ENCODE assay signal across 9 cellular contexts in the genomic region with DNA sequence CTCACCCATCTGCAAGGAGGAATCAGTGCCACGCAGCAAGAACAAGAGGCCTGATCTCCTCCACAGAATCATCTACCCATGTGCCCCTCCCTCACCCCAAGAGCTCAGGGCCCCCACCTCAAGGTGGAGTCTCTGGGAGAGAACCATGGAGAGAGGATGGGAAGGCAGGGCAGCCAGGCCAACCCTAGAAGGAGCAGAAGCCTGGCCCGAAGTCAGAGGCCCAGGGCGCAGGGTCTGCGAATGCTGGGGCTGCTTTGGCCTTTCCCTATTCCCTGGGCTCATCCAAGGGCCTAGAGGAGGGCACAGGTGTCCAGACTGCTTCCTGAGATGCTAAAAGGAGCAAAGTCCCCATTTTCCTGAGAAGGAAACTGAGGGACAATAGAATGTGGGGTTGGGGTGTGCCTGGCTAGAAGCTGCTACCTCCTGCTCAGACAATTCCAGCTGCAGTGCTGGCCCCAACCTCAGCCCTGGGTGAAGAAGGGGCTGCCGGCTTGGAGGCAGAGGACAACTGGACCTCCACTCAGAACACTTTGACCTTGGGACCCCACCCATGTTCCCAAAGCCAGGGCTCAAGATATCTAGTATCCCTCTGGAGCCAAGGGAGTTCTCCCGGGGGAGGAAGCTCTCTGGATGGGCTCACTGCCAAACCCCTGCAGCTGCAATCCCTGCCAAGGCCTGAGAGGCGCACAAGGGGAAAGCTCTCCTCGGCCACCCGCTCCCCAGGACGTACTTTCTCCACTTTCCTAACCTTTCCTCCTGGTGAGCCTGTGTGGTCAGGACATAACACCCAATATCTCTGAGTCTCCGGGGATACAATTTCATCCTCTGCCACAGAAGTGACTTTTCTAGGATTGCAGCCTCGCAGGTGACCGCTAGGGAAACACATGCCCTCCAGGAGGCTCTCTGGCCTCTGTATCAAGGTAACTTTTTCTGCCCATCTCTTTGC. TPM values are rescaled to one million over a fixed set of nuclear protein-coding genes. Genes with fewer than 3 reads are reported as not detected.
DNase-seq lines count a peak whose midpoint lies in the region; ATAC-seq and TF ChIP-seq lines count a peak whose summit lies in the region.
"Had no signal": no experiment of that assay in that cellular context is flagged by ENCODE, and none has a peak within 500 bp of the region (broad histone marks: within the 10 kb centered on the region; RNA-seq: fewer than 3 reads in every experiment).

No MANE protein-coding gene starts in this region.

- H3K27me3 ChIP-seq in hepatocyte = peaks cover 27% of the 10 kb centered on the region
- H3K27me3 ChIP-seq in spleen (replicated peaks in 1 of 7) = peaks cover 0 to 14% (median 0%) of the 10 kb centered on the region in 7 donors

- H2AFZ ChIP-seq in hepatocyte = no peak overlapping the region

- TF ChIP-seq CTCF in hepatocyte (IDR thresholded peaks at IDR 0.05; ENCODE audit: poor library complexity) (peak; percentile 20), spleen (IDR thresholded peaks at IDR 0.05 in 8 of 11, conservative IDR thresholded peaks at IDR 0.05 in 3 of 11) (peak in 10 of 11 experiments; percentile 19 to 77 (median 58))

- intact Hi-C loops in spleen (cut with DNase I; ENCODE audit: low total_unique reads) = no loop called here

- H3K4me2 ChIP-seq in hepatocyte = no peak overlapping the region

- H3K36me3 ChIP-seq in hepatocyte (replicated peaks; ENCODE audit: insufficient read depth, low read depth) (no peaks in the 10 kb centered on the region), spleen (no peaks in the 10 kb centered on the region)

- H3K4me1 ChIP-seq in hepatocyte (ENCODE audit: insufficient read depth) (peaks cover 34% of the 10 kb centered on the region), spleen (peaks cover 8 to 77% (median 52%) of the 10 kb centered on the region in 6 donors)

- ATAC-seq in HG03045 (IDR thresholded peaks at IDR 0.05; ENCODE audit: unreplicated experiment) = no peak

- H3K27ac ChIP-seq in hepatocyte (no peak overlapping the region), spleen (no peak overlapping the region)

- WGBS in hepatocyte (ENCODE audit: low lambda C conversion rate, missing lambda C conversion rate) = 59% methylated on average over 13 of the region's 13 CpGs
- 55 to 73% (median 63%) methylated on average over 10 to 13 of the region's 13 CpGs for WGBS in spleen, 5 donors

- DNase-seq in GM04504 (ENCODE audit: low read depth) (peak; percentile 42), NCI-H2029 (lab: John Stamatoyannopoulos, UW) (peak; percentile 66), anterior cingulate cortex (lab: John Stamatoyannopoulos, UW) (peak in 50 of 58 donors; percentile 6 to 83 (median 46)), hepatocyte (ENCODE audit: low spot score) (peak; percentile 82), spleen (peak; percentile 82), 8988T (no peak)
- no peak for DNase-seq in activated CD4-positive, alpha-beta T cell treated with anti-CD3 and anti-CD28 coated beads for 1 hour
- DNase-seq: activated B cell treated with CpG ODN at 0.5 μM for 24 hours had no signal

- H3K79me2 ChIP-seq in hepatocyte = no peaks in the 10 kb centered on the region

- no peaks in the 10 kb centered on the region for H4K20me1 ChIP-seq in hepatocyte (ENCODE audit: insufficient read depth, poor library complexity, severe bottlenecking)

- TF ChIP-seq POLR2A in spleen (IDR thresholded peaks at IDR 0.05) = no peak

- H3K9me3 ChIP-seq in hepatocyte (ENCODE audit: low read depth) (no peaks in the 10 kb centered on the region), spleen (no peaks in the 10 kb centered on the region)

- H3K4me3 ChIP-seq in hepatocyte (no peak overlapping the region), spleen (no peak overlapping the region)

- H3K9me2 ChIP-seq in hepatocyte (replicated peaks; ENCODE audit: insufficient read depth) = no peaks in the 10 kb centered on the region

RNA-seq across cellular contexts. Expression of a gene that starts 16.6 kb away (rescaled TPM):
- total RNA-seq in hepatocyte = 2.4 TPM in 1 of 2 replicates, not detected in the other
- 0.35 and 2.6 TPM in 2 replicates for polyA plus RNA-seq in hepatocyte
- not detected for total RNA-seq in spleen
- polyA plus RNA-seq in spleen = not detected
- total RNA-seq: activated B cell treated with CpG ODN at 0.5 μM for 24 hours had no signal

RNA-seq across cellular contexts. Expression of a gene that starts 17.4 kb away (rescaled TPM):
- total RNA-seq in hepatocyte (0.40 and 0.48 TPM in 2 replicates), spleen (under 1 TPM in 5 of 7 donors, not detected in 2; 0.19 to 0.51 (median 0.24) TPM)
- polyA plus RNA-seq in hepatocyte (0.35 and 0.58 TPM in 2 replicates), spleen (under 1 TPM in 1 of 3 donors, not detected in 2; 0.02 TPM)

Comparison
In these comparisons a context has a peak if more than half of its experiments do, and no peak if none do; other contexts are left out.
1. DNase-seq: peak in GM04504 (single experiment), NCI-H2029 (single experiment), anterior cingulate cortex (50 of 58), hepatocyte (single experiment) and spleen (single experiment); none in activated CD4-positive, alpha-beta T cell treated with anti-CD3 and anti-CD28 coated beads for 1 hour (single experiment) and 8988T (single experiment).